ENCODE assay signal across 1 cellular context in the genomic region with DNA sequence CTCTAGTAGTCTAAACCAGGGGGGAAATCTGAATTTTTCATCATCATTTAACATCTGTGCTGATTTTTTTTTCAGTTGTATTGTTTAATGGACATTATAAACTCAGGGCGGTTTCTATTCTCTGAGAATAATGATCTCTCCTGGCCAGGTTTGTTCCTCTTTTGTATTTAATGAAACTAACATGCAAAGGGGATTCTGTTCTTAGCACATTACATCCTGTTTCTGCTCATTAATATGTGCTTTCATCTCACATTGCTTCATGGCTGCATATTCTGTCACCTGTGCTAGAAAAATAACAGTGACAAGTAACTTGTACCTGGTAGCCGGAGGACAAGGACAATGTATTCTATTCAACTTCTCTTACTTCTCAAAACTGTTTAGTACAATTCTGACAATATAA.
TF ChIP-seq lines count a peak whose summit lies in the region.

No MANE protein-coding gene starts in this region.

TF ChIP-seq in GM12878, 131 proteins besides CTCF, POLR2A, EP300 and RAD21:
- TF ChIP-seq NFIC (IDR thresholded peaks at IDR 0.05; ENCODE audit: low read depth, low read length) (0 out of 2 replicates have a peak, but pooled peaks have one; percentile 20), CBX3 (IDR thresholded peaks at IDR 0.05; ENCODE audit: borderline replicate concordance, low read depth) (no peak), FOXK2 (IDR thresholded peaks at IDR 0.05) (no peak), ETV6 (conservative IDR thresholded peaks at IDR 0.05 in 1 of 2, IDR thresholded peaks at IDR 0.05 in 1 of 2; ENCODE audit: borderline replicate concordance in 1 of 2, low read depth in 1 of 2) (0 out of 4 replicates have a peak, but pooled peaks of 1 of the 2 experiments have one; percentile 6), GATAD2B (conservative IDR thresholded peaks at IDR 0.05; ENCODE audit: low read depth) (no peak), E2F4 (IDR thresholded peaks at IDR 0.05; ENCODE audit: low read depth, low read length) (no peak), NBN (IDR thresholded peaks at IDR 0.05) (no peak), RUNX3 (IDR thresholded peaks at IDR 0.05; ENCODE audit: low read length) (no peak; the same call in 1 of the 2 replicates), REST (IDR thresholded peaks at IDR 0.05; ENCODE audit: low read depth, low read length) (no peak), TCF3 (IDR thresholded peaks at IDR 0.05; ENCODE audit: borderline replicate concordance, insufficient read depth, low read depth, low read length) (no peak), RFX5 (IDR thresholded peaks at IDR 0.05; ENCODE audit: low read depth, low read length) (0 out of 2 replicates have a peak, but pooled peaks have one; percentile 47), RELB (IDR thresholded peaks at IDR 0.05; ENCODE audit: low read depth) (peak; percentile 43; the same call in 1 of the 2 replicates), ZSCAN29 (IDR thresholded peaks at IDR 0.05) (no peak), MEF2A (IDR thresholded peaks at IDR 0.05; ENCODE audit: insufficient read depth, low read depth, low read length) (0 out of 2 replicates have a peak, but pooled peaks have one; percentile 38), BCL11A (IDR thresholded peaks at IDR 0.05; ENCODE audit: low read depth, low read length) (peak; percentile 72; the same call in 1 of the 2 replicates), DPF2 (IDR thresholded peaks at IDR 0.05) (no peak), GABPA (IDR thresholded peaks at IDR 0.05; ENCODE audit: low read depth) (no peak), FOXM1 (IDR thresholded peaks at IDR 0.05; ENCODE audit: low read depth, low read length) (0 out of 2 replicates have a peak, but pooled peaks have one; percentile 35), MEF2B (IDR thresholded peaks at IDR 0.05; ENCODE audit: partially characterized antibody, poor library complexity, severe bottlenecking) (peak; percentile 19), PAX5 (IDR thresholded peaks at IDR 0.05; ENCODE audit: borderline replicate concordance, low read depth, low read length) (no peak), ZNF217 (IDR thresholded peaks at IDR 0.05) (no peak), ZNF384 (IDR thresholded peaks at IDR 0.05; ENCODE audit: borderline replicate concordance, low read depth, low read length) (peak; percentile 44; the same call in 1 of the 2 replicates), MTA3 (IDR thresholded peaks at IDR 0.05; ENCODE audit: borderline replicate concordance, low read length) (peak; percentile 76; the same call in 1 of the 2 replicates), TBL1XR1 (IDR thresholded peaks at IDR 0.05; ENCODE audit: low read depth, low read length) (no peak), RBBP5 (conservative IDR thresholded peaks at IDR 0.05) (no peak), ATF7 (IDR thresholded peaks at IDR 0.05; ENCODE audit: low read depth) (peak; percentile 67; the same call in 1 of the 2 replicates), CREM (IDR thresholded peaks at IDR 0.05; ENCODE audit: low read depth) (peak; percentile 16; the same call in 1 of the 2 replicates), CUX1 (IDR thresholded peaks at IDR 0.05; ENCODE audit: insufficient replicate concordance, low read depth, low read length) (no peak), BMI1 (IDR thresholded peaks at IDR 0.05; ENCODE audit: borderline replicate concordance) (0 out of 2 replicates have a peak, but pooled peaks have one; percentile 5), ATF2 (IDR thresholded peaks at IDR 0.05; ENCODE audit: low read length) (peak; percentile 40; the same call in 1 of the 2 replicates), IKZF2 (IDR thresholded peaks at IDR 0.05) (peak; percentile 9 to 46; a peak in 1 of 4 replicates), CEBPB (IDR thresholded peaks at IDR 0.05; ENCODE audit: borderline replicate concordance in 1 of 2, low read depth in 2 of 2, low read length in 2 of 2) (0 out of 4 replicates have a peak, but pooled peaks of 1 of the 2 experiments have one; percentile 14), MTA2 (IDR thresholded peaks at IDR 0.05; ENCODE audit: low read depth) (peak; percentile 95), SMARCA5 (IDR thresholded peaks at IDR 0.05) (no peak)
- TF ChIP-seq, protein P1, sequence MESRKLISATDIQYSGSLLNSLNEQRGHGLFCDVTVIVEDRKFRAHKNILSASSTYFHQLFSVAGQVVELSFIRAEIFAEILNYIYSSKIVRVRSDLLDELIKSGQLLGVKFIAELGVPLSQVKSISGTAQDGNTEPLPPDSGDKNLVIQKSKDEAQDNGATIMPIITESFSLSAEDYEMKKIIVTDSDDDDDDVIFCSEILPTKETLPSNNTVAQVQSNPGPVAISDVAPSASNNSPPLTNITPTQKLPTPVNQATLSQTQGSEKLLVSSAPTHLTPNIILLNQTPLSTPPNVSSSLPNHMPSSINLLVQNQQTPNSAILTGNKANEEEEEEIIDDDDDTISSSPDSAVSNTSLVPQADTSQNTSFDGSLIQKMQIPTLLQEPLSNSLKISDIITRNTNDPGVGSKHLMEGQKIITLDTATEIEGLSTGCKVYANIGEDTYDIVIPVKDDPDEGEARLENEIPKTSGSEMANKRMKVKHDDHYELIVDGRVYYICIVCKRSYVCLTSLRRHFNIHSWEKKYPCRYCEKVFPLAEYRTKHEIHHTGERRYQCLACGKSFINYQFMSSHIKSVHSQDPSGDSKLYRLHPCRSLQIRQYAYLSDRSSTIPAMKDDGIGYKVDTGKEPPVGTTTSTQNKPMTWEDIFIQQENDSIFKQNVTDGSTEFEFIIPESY (IDR thresholded peaks at IDR 0.05), result no peak
- TF ChIP-seq, protein P2, sequence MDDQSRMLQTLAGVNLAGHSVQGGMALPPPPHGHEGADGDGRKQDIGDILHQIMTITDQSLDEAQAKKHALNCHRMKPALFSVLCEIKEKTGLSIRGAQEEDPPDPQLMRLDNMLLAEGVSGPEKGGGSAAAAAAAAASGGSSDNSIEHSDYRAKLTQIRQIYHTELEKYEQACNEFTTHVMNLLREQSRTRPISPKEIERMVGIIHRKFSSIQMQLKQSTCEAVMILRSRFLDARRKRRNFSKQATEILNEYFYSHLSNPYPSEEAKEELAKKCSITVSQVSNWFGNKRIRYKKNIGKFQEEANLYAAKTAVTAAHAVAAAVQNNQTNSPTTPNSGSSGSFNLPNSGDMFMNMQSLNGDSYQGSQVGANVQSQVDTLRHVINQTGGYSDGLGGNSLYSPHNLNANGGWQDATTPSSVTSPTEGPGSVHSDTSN (IDR thresholded peaks at IDR 0.05; ENCODE audit: insufficient replicate concordance, low read depth, low read length), result no peak
- TF ChIP-seq, protein P3, sequence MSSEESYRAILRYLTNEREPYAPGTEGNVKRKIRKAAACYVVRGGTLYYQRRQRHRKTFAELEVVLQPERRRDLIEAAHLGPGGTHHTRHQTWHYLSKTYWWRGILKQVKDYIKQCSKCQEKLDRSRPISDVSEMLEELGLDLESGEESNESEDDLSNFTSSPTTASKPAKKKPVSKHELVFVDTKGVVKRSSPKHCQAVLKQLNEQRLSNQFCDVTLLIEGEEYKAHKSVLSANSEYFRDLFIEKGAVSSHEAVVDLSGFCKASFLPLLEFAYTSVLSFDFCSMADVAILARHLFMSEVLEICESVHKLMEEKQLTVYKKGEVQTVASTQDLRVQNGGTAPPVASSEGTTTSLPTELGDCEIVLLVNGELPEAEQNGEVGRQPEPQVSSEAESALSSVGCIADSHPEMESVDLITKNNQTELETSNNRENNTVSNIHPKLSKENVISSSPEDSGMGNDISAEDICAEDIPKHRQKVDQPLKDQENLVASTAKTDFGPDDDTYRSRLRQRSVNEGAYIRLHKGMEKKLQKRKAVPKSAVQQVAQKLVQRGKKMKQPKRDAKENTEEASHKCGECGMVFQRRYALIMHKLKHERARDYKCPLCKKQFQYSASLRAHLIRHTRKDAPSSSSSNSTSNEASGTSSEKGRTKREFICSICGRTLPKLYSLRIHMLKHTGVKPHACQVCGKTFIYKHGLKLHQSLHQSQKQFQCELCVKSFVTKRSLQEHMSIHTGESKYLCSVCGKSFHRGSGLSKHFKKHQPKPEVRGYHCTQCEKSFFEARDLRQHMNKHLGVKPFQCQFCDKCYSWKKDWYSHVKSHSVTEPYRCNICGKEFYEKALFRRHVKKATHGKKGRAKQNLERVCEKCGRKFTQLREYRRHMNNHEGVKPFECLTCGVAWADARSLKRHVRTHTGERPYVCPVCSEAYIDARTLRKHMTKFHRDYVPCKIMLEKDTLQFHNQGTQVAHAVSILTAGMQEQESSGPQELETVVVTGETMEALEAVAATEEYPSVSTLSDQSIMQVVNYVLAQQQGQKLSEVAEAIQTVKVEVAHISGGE (CRISPR knock-in tag; IDR thresholded peaks at IDR 0.05), result no peak
